ENCODE assay signal across 8 cellular contexts in the genomic region with DNA sequence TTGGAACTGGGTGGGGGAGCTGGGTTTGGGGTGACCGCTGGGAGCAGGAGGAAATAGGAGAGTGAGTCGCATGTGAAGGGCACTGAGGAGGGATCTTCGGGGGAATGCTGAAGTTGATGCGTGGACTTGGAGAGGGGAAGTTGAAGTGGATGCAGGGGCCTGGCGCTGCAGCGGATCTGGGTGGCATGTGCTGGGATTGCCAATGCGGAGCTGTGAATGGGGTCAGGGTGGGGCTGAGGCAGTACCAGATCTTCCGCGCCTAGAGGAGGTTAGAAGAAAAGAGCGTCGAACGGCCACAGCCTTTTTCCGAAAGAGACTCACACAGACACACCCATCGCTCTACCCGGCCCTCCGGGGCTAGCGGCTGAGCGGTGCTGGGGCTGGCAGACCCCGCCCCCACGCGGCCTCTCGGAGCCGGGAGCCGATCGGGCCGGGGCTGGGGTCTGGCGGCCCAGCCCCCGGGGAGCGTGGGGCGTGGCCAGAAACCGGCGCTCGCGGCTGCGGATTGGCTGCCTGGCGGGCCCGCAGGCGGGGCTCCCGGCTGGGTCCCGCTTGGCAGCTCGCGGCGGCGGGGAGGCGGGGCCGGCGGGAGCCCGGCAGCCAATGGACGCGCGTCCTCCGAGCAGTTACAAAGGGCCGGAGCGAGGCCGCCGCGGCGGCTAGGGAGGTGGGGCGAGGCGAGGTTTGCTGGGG. TPM values are rescaled to one million over a fixed set of nuclear protein-coding genes. Genes with fewer than 3 reads are reported as not detected.
DNase-seq lines count a peak whose midpoint lies in the region; TF ChIP-seq lines count a peak whose summit lies in the region.

TGFBR1 (plus strand) TSS at position 655 of the 693 bp plus-strand sequence. CDS start 93 bp downstream, outside the sequence.

- peak within 1 kb of the TSS; percentile 79 to 90 for H3K4me3 Mint-ChIP-seq in H9

- no peak within 1 kb of the TSS for H3T11ph ChIP-seq in H9 (ENCODE audit: low read length)

- H3K4me3 ChIP-seq in fibroblast of villous mesenchyme (ENCODE audit: low read depth, low read length), result peak within 1 kb of the TSS; percentile 73
- peak within 1 kb of the TSS; percentile 90 for H3K4me3 ChIP-seq in neural cell (ENCODE audit: low read length)
- peak within 1 kb of the TSS; percentile 78 to 90 (median 84) for H3K4me3 ChIP-seq in stomach

- TF ChIP-seq EP300 in neural cell (conservative IDR thresholded peaks at IDR 0.05; ENCODE audit: poor library complexity, severe bottlenecking), result peak; percentile 42
- TF ChIP-seq EP300 in stomach (IDR thresholded peaks at IDR 0.05), result no peak

- no peaks in the 10 kb centered on the region for H3K4me1 ChIP-seq in H9 (ENCODE audit: insufficient read depth, low read length)
- H3K4me1 ChIP-seq in stomach, result peaks cover 24 to 64% (median 44%) of the 10 kb centered on the region in 4 donors

- no peak within 1 kb of the TSS for H2BK5ac ChIP-seq in H9 (ENCODE audit: insufficient read length, low read length)

- no peak within 1 kb of the TSS for H4K8ac ChIP-seq in H9 (replicated peaks; ENCODE audit: insufficient read length, low read depth, low read length)

- intact Hi-C loops in stomach (cut with DNase I; ENCODE audit: low total_unique reads), result no loop called here

- H3K36me3 ChIP-seq in neural cell (ENCODE audit: insufficient read depth, low read length) (no peaks in the 10 kb centered on the region), stomach (no peaks in the 10 kb centered on the region)

- no peak within 1 kb of the TSS for H4K5ac ChIP-seq in H9 (ENCODE audit: insufficient read length, low read depth, low read length)

- H3K36me3 Mint-ChIP-seq in H9 (ENCODE audit: insufficient read depth in 1 of 3, low read depth in 3 of 3), result no peaks in the 10 kb centered on the region

- H3K9me3 ChIP-seq in H9 (ENCODE audit: control insufficient read depth, low read depth, low read length) (no peaks in the 10 kb centered on the region), neural cell (ENCODE audit: low read length) (no peaks in the 10 kb centered on the region), stomach (no peaks in the 10 kb centered on the region)

- H3K56ac ChIP-seq in H9 (ENCODE audit: insufficient read length, low read depth, low read length), result no peak within 1 kb of the TSS

- no peak within 1 kb of the TSS for H3K4ac ChIP-seq in H9 (ENCODE audit: low read depth, low read length)

- no peak within 1 kb of the TSS for H4K91ac ChIP-seq in H9 (ENCODE audit: insufficient read length, low read depth, low read length)

- peak within 1 kb of the TSS; percentile 57 for H2BK120ac ChIP-seq in H9 (ENCODE audit: low read depth, low read length, poor library complexity, severe bottlenecking)

- H3K27ac ChIP-seq in H9 (ENCODE audit: insufficient read length, low read depth, low read length), result no peak within 1 kb of the TSS
- peak within 1 kb of the TSS; percentile 64 for H3K27ac ChIP-seq in neural cell (ENCODE audit: low read length)
- peak within 1 kb of the TSS; percentile 89 to 98 (median 94) for H3K27ac ChIP-seq in stomach

- peaks cover 35 to 36% of the 10 kb centered on the region in 2 experiments for H3K4me1 Mint-ChIP-seq in H9

- no peak within 1 kb of the TSS for H2AK5ac ChIP-seq in H9 (ENCODE audit: insufficient read length, low read length)

- WGBS in H9 (ENCODE audit: extremely low coverage, insufficient read length, low lambda C conversion rate), result no CpG with 5 or more reads among the region's 60 CpGs
- WGBS in stomach, 5 donors, result 0 to 1% (median 1%) methylated on average over 18 to 60 of the region's 60 CpGs

- peaks cover 6% of the 10 kb centered on the region for H3K79me1 ChIP-seq in H9 (ENCODE audit: insufficient read depth, low read depth, low read length, poor library complexity, severe bottlenecking)

- H3K9me2 ChIP-seq in neural cell (ENCODE audit: insufficient read depth, low read length), result no peaks in the 10 kb centered on the region

- peak; percentile 47 for TF ChIP-seq RAD21 in neural cell (conservative IDR thresholded peaks at IDR 0.05)

- H4K20me1 ChIP-seq in H9 (ENCODE audit: control insufficient read depth, insufficient read depth, insufficient read length) (no peaks in the 10 kb centered on the region), neural cell (ENCODE audit: insufficient read depth) (no peaks in the 10 kb centered on the region)

- H3K18ac ChIP-seq in H9 (ENCODE audit: insufficient read length, low read depth, low read length), result peak within 1 kb of the TSS; percentile 75

- H3K4me2 ChIP-seq in H9 (ENCODE audit: insufficient read depth, insufficient read length, low read length), result peak within 1 kb of the TSS; percentile 99
- peak within 1 kb of the TSS; percentile 85 for H3K4me2 ChIP-seq in neural cell (ENCODE audit: low read length)

- H3K27me3 ChIP-seq in H9 (ENCODE audit: insufficient read depth, low read length) (no peaks in the 10 kb centered on the region), neural cell (ENCODE audit: insufficient read depth, low read depth, low read length) (no peaks in the 10 kb centered on the region), stomach (no peaks in the 10 kb centered on the region)

- no peaks in the 10 kb centered on the region for H3F3A ChIP-seq in neural cell (ENCODE audit: insufficient read depth, low read length, poor library complexity, severe bottlenecking)

- peak within 1 kb of the TSS; percentile 45 to 77 (median 55); a peak in 4 of 7 replicates for H3K27ac Mint-ChIP-seq in H9

- H3K23ac ChIP-seq in H9 (ENCODE audit: insufficient read length, low read depth, low read length), result no peak within 1 kb of the TSS

- TF ChIP-seq POLR2A in stomach (IDR thresholded peaks at IDR 0.05), result peak in 1 of 4 donors; percentile 25

- DNase-seq in ELF-1 (ENCODE audit: low read depth, low spot score), result peak; percentile 98
- DNase-seq in H9, result peak; percentile 96
- DNase-seq in M059J (ENCODE audit: low read depth), result peak; percentile 92
- DNase-seq in SHP77 treated with DMSO at 0.1 percent for 48 hours (lab: John Stamatoyannopoulos, UW), result peak; percentile 95
- peak; percentile 88 for DNase-seq in activated gamma-delta T cell treated with Interleukin-2 at 50 U/mL for 16 hours
- peak; percentile 94 for DNase-seq in fibroblast of villous mesenchyme (ENCODE audit: low read depth)
- peak; percentile 94 for DNase-seq in stomach

- H3K27me3 Mint-ChIP-seq in H9 (ENCODE audit: low read depth), result peaks cover 21% of the 10 kb centered on the region

- H2BK12ac ChIP-seq in H9 (ENCODE audit: insufficient read length, low read depth, low read length), result no peak within 1 kb of the TSS

- no peak within 1 kb of the TSS for H2BK20ac ChIP-seq in H9 (ENCODE audit: low read depth, low read length, poor library complexity, severe bottlenecking)

- no peak for TF ChIP-seq CTCF in H9 (conservative IDR thresholded peaks at IDR 0.05)
- peak; percentile 12 for TF ChIP-seq CTCF in fibroblast of villous mesenchyme (IDR thresholded peaks at IDR 0.05; ENCODE audit: insufficient read depth, low read depth, low read length)
- TF ChIP-seq CTCF in neural cell (IDR thresholded peaks at IDR 0.05; ENCODE audit: poor library complexity, severe bottlenecking), result peak; percentile 48
- no peak for TF ChIP-seq CTCF in stomach (IDR thresholded peaks at IDR 0.05)

- H2AFZ ChIP-seq in H9 (ENCODE audit: low read length), result peak within 1 kb of the TSS; percentile 60
- peak within 1 kb of the TSS; percentile 71 for H2AFZ ChIP-seq in neural cell (ENCODE audit: low read depth, low read length)

- peak within 1 kb of the TSS; percentile 94 for H3K14ac ChIP-seq in H9 (ENCODE audit: insufficient read depth, low read length)

- no peak within 1 kb of the TSS for H2BK15ac ChIP-seq in H9 (ENCODE audit: low read depth, low read length)

- H3K79me2 ChIP-seq in H9 (ENCODE audit: insufficient read depth, low read length) (peaks cover 21% of the 10 kb centered on the region; the same call in 1 of the 2 replicates), neural cell (replicated peaks; ENCODE audit: insufficient read depth, low read length) (peaks cover 42% of the 10 kb centered on the region)

- H3K9ac ChIP-seq in H9 (ENCODE audit: extremely low read depth, insufficient read length, low read length), result peak within 1 kb of the TSS; percentile 77
- peak within 1 kb of the TSS; percentile 84 for H3K9ac ChIP-seq in neural cell (ENCODE audit: low read length)

- peaks cover 0 to 6% of the 10 kb centered on the region in 2 experiments; a peak in 1 of 5 replicates for H3K9me3 Mint-ChIP-seq in H9

- H3K23me2 ChIP-seq in H9 (ENCODE audit: insufficient read length, low read depth, low read length, poor library complexity, severe bottlenecking), result peaks cover 14% of the 10 kb centered on the region

TF ChIP-seq in neural cell, 6 proteins besides CTCF, POLR2A, EP300 and RAD21 (continues in another document):
- peak; percentile 87 for TF ChIP-seq POLR2AphosphoS5 (IDR thresholded peaks at IDR 0.05)
- TF ChIP-seq EZH2 (IDR thresholded peaks at IDR 0.05; ENCODE audit: borderline replicate concordance, insufficient read depth, low read length, poor library complexity, severe bottlenecking), result no peak
- no peak for TF ChIP-seq TAF1 (IDR thresholded peaks at IDR 0.05; ENCODE audit: low read depth)
- peak; percentile 53 for TF ChIP-seq SMC3 (conservative IDR thresholded peaks at IDR 0.05; ENCODE audit: poor library complexity)

RNA-seq across cellular contexts. Expression of gene TGFBR1, which starts in this region (rescaled TPM):
- total RNA-seq in H9 (2021) (48.6 and 59.3 TPM in 2 replicates), fibroblast of villous mesenchyme (51.0 and 68.0 TPM in 2 replicates), stomach (100 to 1,000 TPM in 2 of 5 donors, 10 to 100 TPM in 2, 1 to 10 TPM in 1; 7.2 to 119 (median 56.8) TPM)
- total RNA-seq in M059J (2014; rRNA removed; shearing (Covaris generic)), result 28.9 and 48.1 TPM in 2 replicates
- polyA plus RNA-seq in neural cell (70.6 and 78.0 TPM in 2 replicates), stomach (1 to 10 TPM; 5.2 to 9.1 (median 7.8) TPM)
- 160 and 168 TPM in 2 replicates for polyA minus RNA-seq in neural cell

Comparison
In these comparisons a context has a peak if more than half of its experiments do, and no peak if none do; other contexts are left out.
1. CTCF ChIP-seq: peak in fibroblast of villous mesenchyme (single experiment) and neural cell (single experiment); none in H9 (single experiment) and stomach (0 of 7).
2. Peak in every context shown above with its lines, with median percentiles within 50 percentile points of each other: DNase-seq and H3K4me3 ChIP-seq.